Comparison of ENCODE assay signal across 8 cellular contexts in the genomic region with DNA sequence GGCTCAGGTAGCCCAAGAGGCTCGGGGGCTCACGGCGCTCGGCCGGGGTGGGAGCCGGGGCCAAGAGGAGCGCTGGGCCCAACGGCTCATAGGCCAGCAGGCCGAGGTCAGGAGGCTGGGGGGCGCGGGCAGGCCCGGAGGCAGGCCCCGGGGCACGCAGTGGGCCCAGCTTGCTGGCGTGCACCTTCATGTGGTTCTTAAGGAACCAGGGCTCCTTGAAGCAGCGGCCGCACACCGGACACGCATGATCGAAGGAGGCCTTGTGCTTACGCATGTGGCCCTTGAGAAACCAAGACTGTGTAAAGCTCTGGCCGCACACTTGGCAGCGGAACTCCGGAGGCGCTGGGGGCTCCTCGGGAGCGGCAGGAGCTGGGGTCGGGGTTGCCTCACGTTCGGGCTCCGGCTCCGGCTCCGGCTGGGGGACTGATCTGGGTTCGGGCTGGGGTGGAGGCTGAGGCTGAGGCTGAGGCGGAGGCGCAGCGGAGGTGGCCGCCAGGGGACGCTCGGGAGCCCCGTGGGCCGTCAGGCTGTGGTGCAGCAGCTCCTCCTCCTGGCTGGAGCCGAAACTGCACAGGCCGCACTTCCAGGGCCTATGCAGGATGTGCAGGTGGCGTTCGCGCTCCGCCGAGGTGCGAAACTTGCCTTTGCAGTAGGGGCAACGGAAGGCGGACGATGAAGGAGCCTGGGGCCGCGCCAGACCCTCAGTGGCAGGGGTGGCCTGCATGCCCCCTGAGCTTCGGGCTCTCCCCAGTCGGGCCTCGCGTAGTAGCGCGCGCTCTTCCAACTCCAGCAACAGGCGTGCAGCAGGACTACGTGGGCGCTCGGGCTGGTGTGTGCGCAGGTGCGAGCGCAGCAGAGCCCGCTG. TPM values are rescaled to one million over a fixed set of nuclear protein-coding genes. Genes with fewer than 3 reads are reported as not detected.
DNase-seq lines count a peak whose midpoint lies in the region; ATAC-seq and TF ChIP-seq lines count a peak whose summit lies in the region.

No MANE protein-coding gene starts in this region.

- H3K4me1 ChIP-seq in CD8-positive, alpha-beta T cell (ENCODE audit: insufficient read depth, low read length), result peaks cover 18% of the 10 kb centered on the region
- peaks cover 25% of the 10 kb centered on the region for H3K4me1 ChIP-seq in vagina

- H3K27me3 ChIP-seq in CD8-positive, alpha-beta T cell (ENCODE audit: insufficient read depth, low read length), result no peaks in the 10 kb centered on the region
- no peaks in the 10 kb centered on the region for H3K27me3 ChIP-seq in vagina

- H3K4me3 ChIP-seq in CD8-positive, alpha-beta T cell (ENCODE audit: low read depth, low read length), result no peak overlapping the region
- no peak overlapping the region for H3K4me3 ChIP-seq in vagina

- H3K4me3 Mint-ChIP-seq in CD8-positive, alpha-beta T cell, result no peak overlapping the region
- H3K4me3 Mint-ChIP-seq in progenitor cell of endocrine pancreas (ENCODE audit: low read depth), result no peak overlapping the region

- in situ Hi-C loops in SK-MEL-5 (cut with HindIII; ENCODE audit: low pct_unique_long_range_greater_than_20kb, low sequenced_read_pairs), result no loop called here

- H3K36me3 ChIP-seq in CD8-positive, alpha-beta T cell (ENCODE audit: insufficient read depth, low read length), result no peaks in the 10 kb centered on the region
- H3K36me3 ChIP-seq in vagina, result peaks cover 0 to 28% of the 10 kb centered on the region in 2 donors

- H3K27ac Mint-ChIP-seq in CD8-positive, alpha-beta T cell, result peak overlapping the region; percentile 71
- no peak overlapping the region for H3K27ac Mint-ChIP-seq in progenitor cell of endocrine pancreas

- ATAC-seq in CD8-positive, alpha-beta T cell, result peak; percentile 89
- ATAC-seq in GM19351 (IDR thresholded peaks at IDR 0.05; ENCODE audit: unreplicated experiment) (peak; percentile 95), HG03460 (IDR thresholded peaks at IDR 0.05; ENCODE audit: unreplicated experiment) (peak; percentile 79)

- H3K27me3 Mint-ChIP-seq in CD8-positive, alpha-beta T cell (ENCODE audit: low read depth), result no peaks in the 10 kb centered on the region
- H3K27me3 Mint-ChIP-seq in progenitor cell of endocrine pancreas, result no peaks in the 10 kb centered on the region

- TF ChIP-seq CTCF in CD8-positive, alpha-beta T cell (IDR thresholded peaks at IDR 0.05), result peak; percentile 100
- TF ChIP-seq CTCF in progenitor cell of endocrine pancreas (IDR thresholded peaks at IDR 0.05; ENCODE audit: unreplicated experiment) (peak; percentile 98), vagina (IDR thresholded peaks at IDR 0.05) (peak; percentile 99 to 100 (median 100))

- no peak overlapping the region for H3K27ac ChIP-seq in CD8-positive, alpha-beta T cell (ENCODE audit: low read depth, low read length)
- H3K27ac ChIP-seq in vagina, result peak overlapping the region; percentile 31

- peaks cover 28% of the 10 kb centered on the region for H3K4me1 Mint-ChIP-seq in CD8-positive, alpha-beta T cell (ENCODE audit: low read depth)
- H3K4me1 Mint-ChIP-seq in progenitor cell of endocrine pancreas (ENCODE audit: low read depth), result peaks cover 36% of the 10 kb centered on the region

- no peaks in the 10 kb centered on the region for H3K9me3 ChIP-seq in CD8-positive, alpha-beta T cell (ENCODE audit: low read length)
- no peaks in the 10 kb centered on the region for H3K9me3 ChIP-seq in vagina

- CTCF ChIA-PET in CD8-positive, alpha-beta T cell (lab: Charles Lee), result interaction anchor here (0.6 to 7.3 kb wide), 28 partner anchors 10 to 1437 kb away, joined by 3 to 252 read pairs (median 4); partner anchors contain the start of genes ARHGEF40, RNASE7 and TMEM253

- POLR2A ChIA-PET in CD8-positive, alpha-beta T cell (lab: Charles Lee), result interaction anchor here (0.6 to 2.0 kb wide), 6 partner anchors 9 to 738 kb away, joined by 3 to 26 read pairs (median 6); partner anchors contain the start of genes ARHGEF40 and TMEM253

- no peaks in the 10 kb centered on the region for H3K9me3 Mint-ChIP-seq in CD8-positive, alpha-beta T cell
- H3K9me3 Mint-ChIP-seq in progenitor cell of endocrine pancreas (ENCODE audit: low read depth), result no peaks in the 10 kb centered on the region

- peak; percentile 86 to 97 (median 88) for DNase-seq in CD8-positive, alpha-beta T cell
- DNase-seq in SK-MEL-5 (ENCODE audit: low read depth, low spot score) (peak; percentile 71), head of caudate nucleus (peak; percentile 60 to 94 (median 83)), progenitor cell of endocrine pancreas (ENCODE audit: low spot score, unreplicated experiment) (peak; percentile 76), vagina (ENCODE audit: extremely low spot score in 2 of 2) (peak in 1 of 2 donors; percentile 86)
- peak; percentile 92 for DNase-seq in activated naive CD4-positive, alpha-beta T cell treated with Interleukin-2 at 50 U/mL for 16 hours

- TF ChIP-seq POLR2A in vagina (IDR thresholded peaks at IDR 0.05), result no peak

- intact Hi-C loops in CD8-positive, alpha-beta T cell (cut with DNase I, micrococcal nuclease), result loop anchor here (1.0 kb wide), 3 partner anchors 12 to 78 kb away; no protein-coding TSS in a partner anchor
- intact Hi-C loops in head of caudate nucleus (cut with DNase I), result no loop called here
- intact Hi-C loops in vagina (cut with DNase I), result loop anchor here (5.0 kb wide), 1 partner anchor 75 kb away; no protein-coding TSS in a partner anchor

- H3K36me3 Mint-ChIP-seq in CD8-positive, alpha-beta T cell, result peaks cover 2% of the 10 kb centered on the region
- peaks cover 29% of the 10 kb centered on the region for H3K36me3 Mint-ChIP-seq in progenitor cell of endocrine pancreas (ENCODE audit: insufficient read depth)

RNA-seq across cellular contexts. Expression of gene ZNF219, which starts 6.1 kb away (rescaled TPM):
- total RNA-seq in CD8-positive, alpha-beta T cell, result 1 to 10 TPM; 6.8 to 7.4 TPM
- total RNA-seq in SK-MEL-5 (2014; rRNA removed; shearing (Covaris generic)), result 5.5 and 5.9 TPM in 2 replicates
- 15.4 and 17.6 TPM in 2 replicates for polyA plus RNA-seq in SK-MEL-5 (2015; cell fraction: cytosol; rRNA removed)
- 34.6 and 47.0 TPM in 2 replicates for polyA plus RNA-seq in SK-MEL-5 (2015; cell fraction: nucleus; rRNA removed)
- total RNA-seq in progenitor cell of endocrine pancreas, result 103 and 111 TPM in 2 replicates
- 69.2 TPM for total RNA-seq in vagina

RNA-seq across cellular contexts. Expression of gene TMEM253, which starts 8.5 kb away (rescaled TPM):
- not detected for total RNA-seq in CD8-positive, alpha-beta T cell
- 0.11 TPM in 1 of 2 replicates, not detected in the other for total RNA-seq in SK-MEL-5 (2014; rRNA removed; shearing (Covaris generic))
- polyA plus RNA-seq in SK-MEL-5 (2015; cell fraction: cytosol; rRNA removed), result 0.05 TPM in 1 of 2 replicates, not detected in the other
- polyA plus RNA-seq in SK-MEL-5 (2015; cell fraction: nucleus; rRNA removed), result not detected in 2 replicates
- total RNA-seq in progenitor cell of endocrine pancreas, result 1.1 and 1.4 TPM in 2 replicates
- total RNA-seq in vagina, result not detected

RNA-seq across cellular contexts. Expression of gene ARHGEF40, which starts 22.3 kb away (rescaled TPM):
- under 1 TPM; 0.76 to 0.92 TPM for total RNA-seq in CD8-positive, alpha-beta T cell
- total RNA-seq in SK-MEL-5 (2014; rRNA removed; shearing (Covaris generic)), result 16.0 and 19.7 TPM in 2 replicates
- polyA plus RNA-seq in SK-MEL-5 (2015; cell fraction: cytosol; rRNA removed), result 26.1 and 28.5 TPM in 2 replicates
- polyA plus RNA-seq in SK-MEL-5 (2015; cell fraction: nucleus; rRNA removed), result 64.7 and 65.0 TPM in 2 replicates
- total RNA-seq in progenitor cell of endocrine pancreas (57.3 and 65.3 TPM in 2 replicates), vagina (36.3 TPM)

RNA-seq across cellular contexts. Expression of gene RNASE8, which starts 34.8 kb away (rescaled TPM):
- total RNA-seq in CD8-positive, alpha-beta T cell, result not detected
- not detected in 2 replicates for total RNA-seq in SK-MEL-5 (2014; rRNA removed; shearing (Covaris generic))
- not detected in 2 replicates for polyA plus RNA-seq in SK-MEL-5 (2015; cell fraction: cytosol; rRNA removed)
- not detected in 2 replicates for polyA plus RNA-seq in SK-MEL-5 (2015; cell fraction: nucleus; rRNA removed)
- total RNA-seq in progenitor cell of endocrine pancreas, result not detected in 2 replicates
- not detected for total RNA-seq in vagina

RNA-seq across cellular contexts. Expression of gene RNASE7, which starts 50.2 kb away (rescaled TPM):
- total RNA-seq in CD8-positive, alpha-beta T cell, result not detected
- not detected in 2 replicates for total RNA-seq in SK-MEL-5 (2014; rRNA removed; shearing (Covaris generic))
- polyA plus RNA-seq in SK-MEL-5 (2015; cell fraction: cytosol; rRNA removed), result 0.76 TPM in 1 of 2 replicates, not detected in the other
- not detected in 2 replicates for polyA plus RNA-seq in SK-MEL-5 (2015; cell fraction: nucleus; rRNA removed)
- total RNA-seq in progenitor cell of endocrine pancreas (not detected in 2 replicates), vagina (18.2 TPM)
